ENCODE assay signal across 14 cellular contexts in genomic region chr6:145453376-145453775, GRCh38.
A peak's percentile ranks its signal among the peaks of the same experiment; 100 is the strongest.
DNase-seq lines count a peak whose midpoint lies in the region; TF ChIP-seq lines count a peak whose summit lies in the region.
"Had no signal": no experiment of that assay in that cellular context is flagged by ENCODE, and none has a peak within 500 bp of the region (broad histone marks: within the 10 kb centered on the region; RNA-seq: fewer than 3 reads in every experiment).

No MANE protein-coding gene starts in this region.

- H2AFZ ChIP-seq in H9 (ENCODE audit: low read length): no peak overlapping the region
- H2AFZ ChIP-seq in hepatocyte: no peak overlapping the region

- no peak overlapping the region for H2AK5ac ChIP-seq in H9 (ENCODE audit: insufficient read length, low read length)

- no peak overlapping the region for H3K4me3 ChIP-seq in BE2C (ENCODE audit: low read depth, low read length)
- H3K4me3 ChIP-seq in hepatocyte: no peak overlapping the region

- H2BK15ac ChIP-seq in H9 (ENCODE audit: low read depth, low read length): no peak overlapping the region

- H3K9me3 ChIP-seq in BE2C (no peaks in the 10 kb centered on the region), H9 (ENCODE audit: control insufficient read depth, low read depth, low read length) (no peaks in the 10 kb centered on the region), hepatocyte (ENCODE audit: low read depth) (no peaks in the 10 kb centered on the region)

- no peak overlapping the region for H3T11ph ChIP-seq in H9 (ENCODE audit: low read length)

- H3K4me3 Mint-ChIP-seq in H9: no peak overlapping the region
- no peak overlapping the region for H3K4me3 Mint-ChIP-seq in activated CD4-positive, alpha-beta T cell treated with anti-CD3 and anti-CD28 coated beads, Interleukin-2, amount 10 ng/mL, durations not matched to agents 7 days and 5 days
- H3K4me3 Mint-ChIP-seq: activated T-helper 1 cell treated with anti-CD3 and anti-CD28 coated beads, Interleukin-12 subunit alpha, Interleukin-12 subunit beta, Interleukin-2, Interleukin-4 antibody, amounts not matched to agents 30 ng/mL and 10 ng/mL and 1 ng/mL, durations not matched to agents 14 hours and 24 hours and 36 hours; CD14-positive monocyte; central memory CD8-positive, alpha-beta T cell had no signal

- no peak overlapping the region for H3K14ac ChIP-seq in H9 (ENCODE audit: insufficient read depth, low read length)

- no peaks in the 10 kb centered on the region for H3K79me1 ChIP-seq in H9 (ENCODE audit: insufficient read depth, low read depth, low read length, poor library complexity, severe bottlenecking)

- H3K23ac ChIP-seq in H9 (ENCODE audit: insufficient read length, low read depth, low read length): no peak overlapping the region

- H4K20me1 ChIP-seq in H9 (ENCODE audit: control insufficient read depth, insufficient read depth, insufficient read length) (no peaks in the 10 kb centered on the region), hepatocyte (ENCODE audit: insufficient read depth, poor library complexity, severe bottlenecking) (no peaks in the 10 kb centered on the region)

- H3K36me3 ChIP-seq in BE2C: no peaks in the 10 kb centered on the region
- H3K36me3 ChIP-seq in hepatocyte (replicated peaks; ENCODE audit: insufficient read depth, low read depth): no peaks in the 10 kb centered on the region

- no peak overlapping the region for H3K27ac Mint-ChIP-seq in H9
- no peak overlapping the region for H3K27ac Mint-ChIP-seq in activated CD4-positive, alpha-beta T cell treated with anti-CD3 and anti-CD28 coated beads, Interleukin-2, amount 10 ng/mL, durations not matched to agents 7 days and 5 days
- H3K27ac Mint-ChIP-seq: activated T-helper 1 cell treated with anti-CD3 and anti-CD28 coated beads, Interleukin-12 subunit alpha, Interleukin-12 subunit beta, Interleukin-2, Interleukin-4 antibody, amounts not matched to agents 30 ng/mL and 10 ng/mL and 1 ng/mL, durations not matched to agents 14 hours and 24 hours and 36 hours; CD14-positive monocyte had no signal

- no peaks in the 10 kb centered on the region for H3K27me3 ChIP-seq in BE2C
- H3K27me3 ChIP-seq in H9 (ENCODE audit: insufficient read depth, low read length): no peaks in the 10 kb centered on the region
- H3K27me3 ChIP-seq in hepatocyte: no peaks in the 10 kb centered on the region

- no peaks in the 10 kb centered on the region for H3K23me2 ChIP-seq in H9 (ENCODE audit: insufficient read length, low read depth, low read length, poor library complexity, severe bottlenecking)

- H2BK12ac ChIP-seq in H9 (ENCODE audit: insufficient read length, low read depth, low read length): no peak overlapping the region

- no peak overlapping the region for H3K27ac ChIP-seq in H9 (ENCODE audit: insufficient read length, low read depth, low read length)
- H3K27ac ChIP-seq in hepatocyte: no peak overlapping the region

- H3K36me3 Mint-ChIP-seq in H9 (ENCODE audit: insufficient read depth in 1 of 3, low read depth in 3 of 3): no peaks in the 10 kb centered on the region
- H3K36me3 Mint-ChIP-seq in activated CD4-positive, alpha-beta T cell treated with anti-CD3 and anti-CD28 coated beads, Interleukin-2, amount 10 ng/mL, durations not matched to agents 7 days and 5 days (ENCODE audit: low read depth): no peaks in the 10 kb centered on the region
- H3K36me3 Mint-ChIP-seq: CD14-positive monocyte had no signal

- H3K79me2 ChIP-seq in H9 (ENCODE audit: insufficient read depth, low read length) (no peaks in the 10 kb centered on the region), hepatocyte (no peaks in the 10 kb centered on the region)

- H4K91ac ChIP-seq in H9 (ENCODE audit: insufficient read length, low read depth, low read length): no peak overlapping the region

- POLR2A ChIA-PET in activated CD4-positive, alpha-beta T cell treated with anti-CD3 and anti-CD28 coated beads, Interleukin-2, amount 10 ng/mL, durations not matched to agents 7 days and 5 days (lab: Charles Lee): no interaction called here

- no peaks in the 10 kb centered on the region for H3K9me2 ChIP-seq in hepatocyte (replicated peaks; ENCODE audit: insufficient read depth)

- H3K4me2 ChIP-seq in H9 (ENCODE audit: insufficient read depth, insufficient read length, low read length) (no peak overlapping the region), hepatocyte (no peak overlapping the region)

- CTCF ChIA-PET in activated CD4-positive, alpha-beta T cell treated with anti-CD3 and anti-CD28 coated beads, Interleukin-2, amount 10 ng/mL, durations not matched to agents 7 days and 5 days (lab: Charles Lee): no interaction called here

- no peaks in the 10 kb centered on the region for H3K27me3 Mint-ChIP-seq in H9 (ENCODE audit: low read depth)
- no peaks in the 10 kb centered on the region for H3K27me3 Mint-ChIP-seq in activated CD4-positive, alpha-beta T cell treated with anti-CD3 and anti-CD28 coated beads, Interleukin-2, amount 10 ng/mL, durations not matched to agents 7 days and 5 days
- H3K27me3 Mint-ChIP-seq: central memory CD8-positive, alpha-beta T cell had no signal

- no peak for DNase-seq in BE2C
- no peak for DNase-seq in H9
- peak; percentile 8 for DNase-seq in SK-N-DZ (ENCODE audit: low spot score)
- no peak for DNase-seq in hepatocyte (ENCODE audit: low spot score)
- DNase-seq in activated CD4-positive, alpha-beta T cell treated with anti-CD3 and anti-CD28 coated beads, Interleukin-2, amount 10 ng/mL, durations not matched to agents 7 days and 5 days: no peak
- no peak for DNase-seq in NAMALWA (ENCODE audit: low spot score)
- DNase-seq in anterior cingulate cortex (lab: John Stamatoyannopoulos, UW): no peak
- no peak for DNase-seq in KG1 (lab: John Stamatoyannopoulos, UW)
- DNase-seq: GOT3, NCI-H1436, occipital lobe had no signal

- TF ChIP-seq CTCF in BE2C (IDR thresholded peaks at IDR 0.05; ENCODE audit: low read depth, low read length) (peak; percentile 35), H9 (conservative IDR thresholded peaks at IDR 0.05) (peak; percentile 54), hepatocyte (IDR thresholded peaks at IDR 0.05; ENCODE audit: poor library complexity) (peak; percentile 15)

- H4K5ac ChIP-seq in H9 (ENCODE audit: insufficient read length, low read depth, low read length): no peak overlapping the region

- H3K18ac ChIP-seq in H9 (ENCODE audit: insufficient read length, low read depth, low read length): no peak overlapping the region

- no peak overlapping the region for H4K8ac ChIP-seq in H9 (replicated peaks; ENCODE audit: insufficient read length, low read depth, low read length)

- no peak overlapping the region for H3K4ac ChIP-seq in H9 (ENCODE audit: low read depth, low read length)

- H3K9ac ChIP-seq in H9 (ENCODE audit: extremely low read depth, insufficient read length, low read length): no peak overlapping the region

- no peaks in the 10 kb centered on the region for H3K9me3 Mint-ChIP-seq in H9
- no peaks in the 10 kb centered on the region for H3K9me3 Mint-ChIP-seq in activated CD4-positive, alpha-beta T cell treated with anti-CD3 and anti-CD28 coated beads, Interleukin-2, amount 10 ng/mL, durations not matched to agents 7 days and 5 days
- H3K9me3 Mint-ChIP-seq: activated T-helper 1 cell treated with anti-CD3 and anti-CD28 coated beads, Interleukin-12 subunit alpha, Interleukin-12 subunit beta, Interleukin-2, Interleukin-4 antibody, amounts not matched to agents 30 ng/mL and 10 ng/mL and 1 ng/mL, durations not matched to agents 14 hours and 24 hours and 36 hours had no signal

- H3K4me1 ChIP-seq in BE2C (peaks cover 5% of the 10 kb centered on the region), H9 (ENCODE audit: insufficient read depth, low read length) (no peaks in the 10 kb centered on the region), hepatocyte (ENCODE audit: insufficient read depth) (peaks cover 5% of the 10 kb centered on the region)

- no peak overlapping the region for H2BK120ac ChIP-seq in H9 (ENCODE audit: low read depth, low read length, poor library complexity, severe bottlenecking)

- H2BK5ac ChIP-seq in H9 (ENCODE audit: insufficient read length, low read length): no peak overlapping the region

- peaks cover 3% of the 10 kb centered on the region in 2 experiments; a peak in 1 of 4 replicates for H3K4me1 Mint-ChIP-seq in H9
- no peaks in the 10 kb centered on the region for H3K4me1 Mint-ChIP-seq in activated CD4-positive, alpha-beta T cell treated with anti-CD3 and anti-CD28 coated beads, Interleukin-2, amount 10 ng/mL, durations not matched to agents 7 days and 5 days
- H3K4me1 Mint-ChIP-seq: CD14-positive monocyte; central memory CD8-positive, alpha-beta T cell had no signal

- H3K56ac ChIP-seq in H9 (ENCODE audit: insufficient read length, low read depth, low read length): no peak overlapping the region

- H2BK20ac ChIP-seq in H9 (ENCODE audit: low read depth, low read length, poor library complexity, severe bottlenecking): no peak overlapping the region
